Comparison of ENCODE assay signal across 1 cellular context in the genomic region with DNA sequence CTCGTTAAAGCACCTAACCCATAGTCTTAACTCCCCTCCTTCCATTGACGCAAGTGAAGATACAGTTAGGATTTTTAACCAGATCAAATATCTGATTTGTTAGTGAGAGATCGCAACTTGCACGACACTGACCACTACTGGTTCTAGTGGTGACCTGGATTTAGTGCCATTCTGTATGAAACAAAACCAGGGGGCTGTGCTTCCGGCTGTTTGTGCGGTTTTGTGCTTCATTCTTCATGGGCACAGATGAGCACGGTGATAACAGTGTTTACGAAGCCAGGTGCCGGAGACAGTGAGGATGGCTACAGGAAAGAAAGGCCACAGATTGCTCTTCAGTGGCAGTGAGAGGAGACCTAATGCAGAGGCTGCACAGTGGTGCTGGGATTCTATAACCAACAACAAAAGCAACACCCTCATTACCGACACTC.
A peak's percentile ranks its signal among the peaks of the same experiment; 100 is the strongest.
TF ChIP-seq lines count a peak whose summit lies in the region.

No MANE protein-coding gene starts in this region.

TF ChIP-seq in HepG2, 621 proteins besides CTCF, POLR2A, EP300 and RAD21 (continued from another document):
- TF ChIP-seq TFDP1 (CRISPR knock-in tag; IDR thresholded peaks at IDR 0.05; ENCODE audit: borderline replicate concordance): 0 out of 2 replicates have a peak, but pooled peaks have one; percentile 55
- TF ChIP-seq KLF6 (CRISPR knock-in tag; IDR thresholded peaks at IDR 0.05): peak; percentile 43; the same call in 1 of the 2 replicates
- TF ChIP-seq TCF12 (IDR thresholded peaks at IDR 0.05): no peak
- no peak for TF ChIP-seq TCF12 (CRISPR knock-in tag; IDR thresholded peaks at IDR 0.05)
- TF ChIP-seq ZSCAN25 (CRISPR knock-in tag; IDR thresholded peaks at IDR 0.05): no peak
- no peak for TF ChIP-seq ZNF878 (CRISPR knock-in tag; IDR thresholded peaks at IDR 0.05)
- peak; percentile 52; the same call in 1 of the 2 replicates for TF ChIP-seq HOXA3 (CRISPR knock-in tag; IDR thresholded peaks at IDR 0.05)
- TF ChIP-seq HMG20A (CRISPR knock-in tag; IDR thresholded peaks at IDR 0.05; ENCODE audit: borderline replicate concordance): peak; percentile 56; the same call in 1 of the 2 replicates
- TF ChIP-seq CENPX (CRISPR knock-in tag; IDR thresholded peaks at IDR 0.05): no peak
- no peak for TF ChIP-seq ZNF101 (CRISPR knock-in tag; IDR thresholded peaks at IDR 0.05; ENCODE audit: borderline replicate concordance, low read depth)
- no peak for TF ChIP-seq TSC22D2 (CRISPR knock-in tag; IDR thresholded peaks at IDR 0.05; ENCODE audit: borderline replicate concordance)
- peak; percentile 75 for TF ChIP-seq PAXIP1 (CRISPR knock-in tag; conservative IDR thresholded peaks at IDR 0.05)
- 0 out of 2 replicates have a peak, but pooled peaks have one; percentile 67 for TF ChIP-seq MIER3 (CRISPR knock-in tag; IDR thresholded peaks at IDR 0.05; ENCODE audit: borderline replicate concordance)
- TF ChIP-seq ZNF589 (CRISPR knock-in tag; conservative IDR thresholded peaks at IDR 0.05): 0 out of 2 replicates have a peak, but pooled peaks have one; percentile 36
- TF ChIP-seq ONECUT2 (CRISPR knock-in tag; IDR thresholded peaks at IDR 0.05): no peak
- TF ChIP-seq ZNF432 (CRISPR knock-in tag; IDR thresholded peaks at IDR 0.05; ENCODE audit: borderline replicate concordance): no peak
- 0 out of 2 replicates have a peak, but pooled peaks have one; percentile 55 for TF ChIP-seq SP5 (CRISPR knock-in tag; IDR thresholded peaks at IDR 0.05; ENCODE audit: borderline replicate concordance, low read depth)
- TF ChIP-seq ZNF747 (CRISPR knock-in tag; IDR thresholded peaks at IDR 0.05; ENCODE audit: borderline replicate concordance): 0 out of 2 replicates have a peak, but pooled peaks have one; percentile 19
- TF ChIP-seq, protein P1, sequence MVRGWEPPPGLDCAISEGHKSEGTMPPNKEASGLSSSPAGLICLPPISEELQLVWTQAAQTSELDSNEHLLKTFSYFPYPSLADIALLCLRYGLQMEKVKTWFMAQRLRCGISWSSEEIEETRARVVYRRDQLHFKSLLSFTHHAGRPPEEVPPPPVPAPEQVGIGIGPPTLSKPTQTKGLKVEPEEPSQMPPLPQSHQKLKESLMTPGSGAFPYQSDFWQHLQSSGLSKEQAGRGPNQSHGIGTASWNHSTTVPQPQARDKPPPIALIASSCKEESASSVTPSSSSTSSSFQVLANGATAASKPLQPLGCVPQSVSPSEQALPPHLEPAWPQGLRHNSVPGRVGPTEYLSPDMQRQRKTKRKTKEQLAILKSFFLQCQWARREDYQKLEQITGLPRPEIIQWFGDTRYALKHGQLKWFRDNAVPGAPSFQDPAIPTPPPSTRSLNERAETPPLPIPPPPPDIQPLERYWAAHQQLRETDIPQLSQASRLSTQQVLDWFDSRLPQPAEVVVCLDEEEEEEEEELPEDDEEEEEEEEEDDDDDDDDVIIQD (CRISPR knock-in tag; IDR thresholded peaks at IDR 0.05; ENCODE audit: low read depth): peak; percentile 39; the same call in 1 of the 2 replicates
